Comparison of ENCODE assay signal across 21 cellular contexts in the genomic region with DNA sequence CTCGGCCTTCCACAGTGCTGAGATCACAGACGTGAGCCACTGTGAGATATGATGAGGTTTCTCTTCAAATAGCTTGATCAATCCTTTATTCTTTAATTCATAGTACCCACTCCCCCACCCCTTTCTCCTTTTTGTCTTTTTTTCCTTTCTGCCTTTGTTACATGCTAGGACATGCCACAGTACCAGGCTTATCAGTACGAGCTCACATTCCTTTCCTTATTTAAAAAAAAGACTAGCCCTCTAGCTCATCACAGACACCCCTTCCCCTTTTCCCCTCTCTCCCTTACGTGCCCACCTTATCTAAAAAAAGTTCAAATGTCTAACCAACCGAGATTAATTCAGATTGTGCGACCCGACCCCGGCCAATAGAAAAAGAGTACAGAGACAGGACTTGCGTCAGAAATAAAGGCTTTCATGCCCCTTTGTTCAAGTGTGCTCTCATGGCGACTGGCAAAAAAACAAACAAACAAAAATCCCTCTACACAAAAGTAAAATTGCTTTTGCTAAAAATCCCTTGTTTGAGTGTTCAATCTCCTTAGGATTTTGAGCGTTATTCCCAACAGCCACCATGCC. TPM values are rescaled to one million over a fixed set of nuclear protein-coding genes. Genes with fewer than 3 reads are reported as not detected.
DNase-seq lines count a peak whose midpoint lies in the region; ATAC-seq and TF ChIP-seq lines count a peak whose summit lies in the region.
"Had no signal": no experiment of that assay in that cellular context is flagged by ENCODE, and none has a peak within 500 bp of the region (broad histone marks: within the 10 kb centered on the region; RNA-seq: fewer than 3 reads in every experiment).

No MANE protein-coding gene starts in this region.

- no peak for TF ChIP-seq CTCF in RWPE2 (IDR thresholded peaks at IDR 0.05; ENCODE audit: poor library complexity, severe bottlenecking)
- no peak for TF ChIP-seq CTCF in glutamatergic neuron (IDR thresholded peaks at IDR 0.05; ENCODE audit: partially characterized antibody, unreplicated experiment)
- no peak for TF ChIP-seq CTCF in smooth muscle cell (IDR thresholded peaks at IDR 0.05; ENCODE audit: borderline replicate concordance, insufficient read depth, poor library complexity, severe bottlenecking)
- TF ChIP-seq CTCF in prostate gland (IDR thresholded peaks at IDR 0.05): no peak

- no peaks in the 10 kb centered on the region for H3K27me3 ChIP-seq in RWPE2 (ENCODE audit: insufficient read depth, poor library complexity, severe bottlenecking)
- H3K27me3 ChIP-seq in smooth muscle cell (ENCODE audit: low read depth): no peaks in the 10 kb centered on the region
- H3K27me3 ChIP-seq in prostate gland (replicated peaks; ENCODE audit: insufficient read depth): no peaks in the 10 kb centered on the region
- H3K27me3 ChIP-seq: BLaER1 treated with 17β-estradiol and CSF1 and Interleukin-3, amounts not matched to agents 10 nM and 100 nM; SJCRH30 had no signal

- H3K4me1 Mint-ChIP-seq in glutamatergic neuron (ENCODE audit: low read depth, unreplicated experiment): peaks cover 4% of the 10 kb centered on the region
- H3K4me1 Mint-ChIP-seq: activated naive CD8-positive, alpha-beta T cell treated with anti-CD3 and anti-CD28 coated beads, Interleukin-2, amount 10 ng/mL, durations not matched to agents 7 days and 5 days; stimulated activated memory B cell treated with anti-CD40 and anti-IgM and Interleukin-4, amounts not matched to agents 10 μg/mL and 1 μg/mL and 100 μg/mL, for 72 hours had no signal

- no peak for TF ChIP-seq POLR2A in prostate gland (IDR thresholded peaks at IDR 0.05)

- H3K27ac Mint-ChIP-seq in glutamatergic neuron (ENCODE audit: unreplicated experiment): peak overlapping the region; percentile 40
- H3K27ac Mint-ChIP-seq: activated naive CD8-positive, alpha-beta T cell treated with anti-CD3 and anti-CD28 coated beads, Interleukin-2, amount 10 ng/mL, durations not matched to agents 7 days and 5 days; stimulated activated memory B cell treated with anti-CD40 and anti-IgM and Interleukin-4, amounts not matched to agents 10 μg/mL and 1 μg/mL and 100 μg/mL, for 72 hours; T-helper 2 cell treated with Interferon-gamma antibody and Interleukin-4, amounts not matched to agents 5 μg/mL and 100 μg/mL, for 36 hours had no signal

- H3K4me2 ChIP-seq in smooth muscle cell: peak overlapping the region; percentile 20
- H3K4me2 ChIP-seq: A549; BLaER1 treated with 17β-estradiol and CSF1 and Interleukin-3, amounts not matched to agents 10 nM and 100 nM had no signal

- H3K4me3 Mint-ChIP-seq in glutamatergic neuron (ENCODE audit: unreplicated experiment): no peak overlapping the region
- H3K4me3 Mint-ChIP-seq: activated naive CD8-positive, alpha-beta T cell treated with anti-CD3 and anti-CD28 coated beads, Interleukin-2, amount 10 ng/mL, durations not matched to agents 7 days and 5 days; stimulated activated memory B cell treated with anti-CD40 and anti-IgM and Interleukin-4, amounts not matched to agents 10 μg/mL and 1 μg/mL and 100 μg/mL, for 72 hours; T-helper 2 cell treated with Interferon-gamma antibody and Interleukin-4, amounts not matched to agents 5 μg/mL and 100 μg/mL, for 36 hours had no signal

- no peak overlapping the region for H3K27ac ChIP-seq in RWPE2 (ENCODE audit: poor library complexity, severe bottlenecking)
- peak overlapping the region; percentile 4 for H3K27ac ChIP-seq in smooth muscle cell (ENCODE audit: low read depth)
- H3K27ac ChIP-seq in prostate gland: no peak overlapping the region
- H3K27ac ChIP-seq: A549; BLaER1 treated with 17β-estradiol and CSF1 and Interleukin-3, amounts not matched to agents 10 nM and 100 nM; heart right ventricle; SJCRH30 had no signal

- no peak overlapping the region for H3K9ac ChIP-seq in smooth muscle cell (ENCODE audit: low read depth)
- H3K9ac ChIP-seq: BLaER1 treated with 17β-estradiol and CSF1 and Interleukin-3, amounts not matched to agents 10 nM and 100 nM had no signal

- no peak overlapping the region for H3K4me3 ChIP-seq in RWPE2 (ENCODE audit: severe bottlenecking)
- H3K4me3 ChIP-seq in smooth muscle cell: no peak overlapping the region
- H3K4me3 ChIP-seq in prostate gland: no peak overlapping the region
- H3K4me3 ChIP-seq: A549; BLaER1 treated with 17β-estradiol and CSF1 and Interleukin-3, amounts not matched to agents 10 nM and 100 nM; heart right ventricle; SJCRH30 had no signal

- peak; percentile 29; the same call in 1 of the 3 replicates for ATAC-seq in RWPE2 (ENCODE audit: low read depth)
- no peak for ATAC-seq in GM18907 (IDR thresholded peaks at IDR 0.05; ENCODE audit: unreplicated experiment)
- ATAC-seq: A549; heart right ventricle; PC-3; stimulated activated memory B cell treated with anti-CD40 and anti-IgM and Interleukin-4, amounts not matched to agents 10 μg/mL and 1 μg/mL and 100 μg/mL, for 72 hours had no signal

- no peaks in the 10 kb centered on the region for H3K36me3 Mint-ChIP-seq in glutamatergic neuron (ENCODE audit: unreplicated experiment)
- H3K36me3 Mint-ChIP-seq: activated naive CD8-positive, alpha-beta T cell treated with anti-CD3 and anti-CD28 coated beads, Interleukin-2, amount 10 ng/mL, durations not matched to agents 7 days and 5 days; stimulated activated memory B cell treated with anti-CD40 and anti-IgM and Interleukin-4, amounts not matched to agents 10 μg/mL and 1 μg/mL and 100 μg/mL, for 72 hours had no signal

- intact Hi-C loops in prostate gland (cut with DNase I): no loop called here

- no peaks in the 10 kb centered on the region for H3K79me2 ChIP-seq in smooth muscle cell (ENCODE audit: low read depth)

- H4K20me1 ChIP-seq in smooth muscle cell (ENCODE audit: low read depth): no peaks in the 10 kb centered on the region
- H4K20me1 ChIP-seq: BLaER1 treated with 17β-estradiol and CSF1 and Interleukin-3, amounts not matched to agents 10 nM and 100 nM had no signal

- H2AFZ ChIP-seq in smooth muscle cell (ENCODE audit: low read depth): peak overlapping the region; percentile 56

- no peaks in the 10 kb centered on the region for H3K9me3 Mint-ChIP-seq in glutamatergic neuron (ENCODE audit: unreplicated experiment)
- H3K9me3 Mint-ChIP-seq: activated naive CD8-positive, alpha-beta T cell treated with anti-CD3 and anti-CD28 coated beads, Interleukin-2, amount 10 ng/mL, durations not matched to agents 7 days and 5 days; stimulated activated memory B cell treated with anti-CD40 and anti-IgM and Interleukin-4, amounts not matched to agents 10 μg/mL and 1 μg/mL and 100 μg/mL, for 72 hours; T-helper 2 cell treated with Interferon-gamma antibody and Interleukin-4, amounts not matched to agents 5 μg/mL and 100 μg/mL, for 36 hours had no signal

- peaks cover 9% of the 10 kb centered on the region for H3K4me1 ChIP-seq in RWPE2 (ENCODE audit: insufficient read depth, poor library complexity, severe bottlenecking)
- H3K4me1 ChIP-seq in smooth muscle cell (ENCODE audit: low read depth): peaks cover 11% of the 10 kb centered on the region
- H3K4me1 ChIP-seq in prostate gland (replicated peaks): no peaks in the 10 kb centered on the region
- H3K4me1 ChIP-seq: A549; BLaER1 treated with 17β-estradiol and CSF1 and Interleukin-3, amounts not matched to agents 10 nM and 100 nM; heart right ventricle had no signal

- 50% methylated on average over 11 of the region's 11 CpGs for WGBS in smooth muscle cell (ENCODE audit: low lambda C conversion rate)
- WGBS in prostate gland: 62% methylated on average over 11 of the region's 11 CpGs

- H3K9me3 ChIP-seq in RWPE2 (ENCODE audit: severe bottlenecking): no peaks in the 10 kb centered on the region
- no peaks in the 10 kb centered on the region for H3K9me3 ChIP-seq in smooth muscle cell (replicated peaks; ENCODE audit: low read depth)
- no peaks in the 10 kb centered on the region for H3K9me3 ChIP-seq in prostate gland
- H3K9me3 ChIP-seq: A549; BLaER1 treated with 17β-estradiol and CSF1 and Interleukin-3, amounts not matched to agents 10 nM and 100 nM; heart right ventricle; SJCRH30 had no signal

- no peaks in the 10 kb centered on the region for H3F3A ChIP-seq in smooth muscle cell (ENCODE audit: low read depth)

- no peaks in the 10 kb centered on the region for H3K27me3 Mint-ChIP-seq in glutamatergic neuron (ENCODE audit: unreplicated experiment)

- DNase-seq in NCI-H2171 treated with DMSO at 0.1 percent for 48 hours (lab: John Stamatoyannopoulos, UW) (peak; percentile 49), NCI-H2171 (lab: John Stamatoyannopoulos, UW) (no peak), RWPE2 (ENCODE audit: low spot score) (no peak), glutamatergic neuron (no peak), smooth muscle cell (lab: John Stamatoyannopoulos, UW; ENCODE audit: unreplicated experiment) (no peak), prostate gland (ENCODE audit: low spot score) (no peak), SK-N-DZ (ENCODE audit: low spot score) (no peak)
- DNase-seq: activated naive CD8-positive, alpha-beta T cell treated with anti-CD3 and anti-CD28 coated beads, Interleukin-2, amount 10 ng/mL, durations not matched to agents 7 days and 5 days; heart right ventricle; mesenchymal stem cell; NCI-H1694; NCI-H524 treated with DMSO at 0.1 percent for 48 hours; PC-3; SJCRH30; stimulated activated CD4-positive, alpha-beta T cell treated with anti-CD3 and anti-CD28 coated beads, Interleukin-15, amount 100 ng/mL, for 24 hours had no signal

- no peaks in the 10 kb centered on the region for H3K36me3 ChIP-seq in RWPE2 (ENCODE audit: low read depth)
- H3K36me3 ChIP-seq in smooth muscle cell (ENCODE audit: low read depth): no peaks in the 10 kb centered on the region
- H3K36me3 ChIP-seq in prostate gland: no peaks in the 10 kb centered on the region
- H3K36me3 ChIP-seq: BLaER1 treated with 17β-estradiol and CSF1 and Interleukin-3, amounts not matched to agents 10 nM and 100 nM; heart right ventricle; SJCRH30 had no signal

RNA-seq across cellular contexts. Expression of a gene that starts 49.2 kb away (rescaled TPM):
- total RNA-seq in glutamatergic neuron (ENCODE audit: unreplicated experiment): 5.1 TPM
- 16.7 and 20.5 TPM in 2 replicates for total RNA-seq in smooth muscle cell
- 14.0 and 15.0 TPM in 2 replicates for polyA plus RNA-seq in smooth muscle cell
- 10 to 100 TPM; 10.6 to 11.5 TPM for total RNA-seq in prostate gland
- polyA plus RNA-seq in SK-N-DZ (2014; cell fraction: cytosol; rRNA removed): 3.8 and 3.9 TPM in 2 replicates
- polyA plus RNA-seq in SK-N-DZ (2014; cell fraction: nucleus; rRNA removed): 1.1 and 3.0 TPM in 2 replicates
- total RNA-seq: activated naive CD8-positive, alpha-beta T cell treated with anti-CD3 and anti-CD28 coated beads, Interleukin-2, amount 10 ng/mL, durations not matched to agents 7 days and 5 days; kidney epithelial cell had no signal
